ENCODE assay signal across 32 cellular contexts in genomic region chr1:94606471-94606870, GRCh38.
A peak's percentile ranks its signal among the peaks of the same experiment; 100 is the strongest.
DNase-seq lines count a peak whose midpoint lies in the region; ATAC-seq, FAIRE-seq and TF ChIP-seq lines count a peak whose summit lies in the region.
"Had no signal": no experiment of that assay in that cellular context is flagged by ENCODE, and none has a peak within 500 bp of the region (broad histone marks: within the 10 kb centered on the region; RNA-seq: fewer than 3 reads in every experiment).

No MANE protein-coding gene starts in this region.

- intact Hi-C loops in Caco-2 (cut with micrococcal nuclease; ENCODE audit: unreplicated experiment) (loop anchor here (5.0 kb wide), 1 partner anchor 91 kb away; no protein-coding TSS in a partner anchor), left lung (cut with DNase I) (no loop called here)

- peak overlapping the region; percentile 95 to 100 for H3K4ac ChIP-seq in mesenchymal stem cell (ENCODE audit: low read depth in 1 of 2, low read length in 2 of 2)

- POLR2A ChIA-PET in Caco-2 (lab: Charles Lee): no interaction called here
- POLR2A ChIA-PET in activated CD4-positive, alpha-beta memory T cell treated with anti-CD3 and anti-CD28 coated beads, Interleukin-2, amount 10 ng/mL, durations not matched to agents 7 days and 5 days (lab: Charles Lee): no interaction called here

- no peak overlapping the region for H3K9ac ChIP-seq in astrocyte (ENCODE audit: low read length)
- no peak overlapping the region for H3K9ac ChIP-seq in mesenchymal stem cell (ENCODE audit: low read length)
- H3K9ac ChIP-seq: SK-N-SH had no signal

- BruUV-seq in Caco-2 (replicated peaks; lab: Mats Ljungman, UMichigan): no TSS peak

- H2BK120ac ChIP-seq in mesenchymal stem cell (ENCODE audit: low read depth, low read length): peak overlapping the region; percentile 90

- H4K91ac ChIP-seq in mesenchymal stem cell (ENCODE audit: low read length): peak overlapping the region; percentile 98

- H2AFZ ChIP-seq in astrocyte (ENCODE audit: low read depth, low read length): no peak overlapping the region
- H2AFZ ChIP-seq in mesenchymal stem cell (ENCODE audit: low read depth, low read length): no peak overlapping the region
- H2AFZ ChIP-seq in osteoblast (ENCODE audit: low read length): no peak overlapping the region

- no peak overlapping the region for H2BK5ac ChIP-seq in mesenchymal stem cell (ENCODE audit: low read depth, low read length, poor library complexity, severe bottlenecking)

- no peak overlapping the region for H2BK15ac ChIP-seq in mesenchymal stem cell (ENCODE audit: low read depth, poor library complexity, severe bottlenecking)

- H4K20me1 ChIP-seq in astrocyte (ENCODE audit: insufficient read depth, low read length) (no peaks in the 10 kb centered on the region), osteoblast (ENCODE audit: insufficient read depth, low read length) (no peaks in the 10 kb centered on the region)

- H4K8ac ChIP-seq in mesenchymal stem cell (ENCODE audit: low read length): peak overlapping the region; percentile 73

- H3K36me3 ChIP-seq in Caco-2 (ENCODE audit: control insufficient read depth, insufficient read depth, low read length) (no peaks in the 10 kb centered on the region), astrocyte (ENCODE audit: insufficient read depth, low read length) (no peaks in the 10 kb centered on the region), mesenchymal stem cell (ENCODE audit: control insufficient read depth in 1 of 2, insufficient read depth in 2 of 2, low read depth in 1 of 2, low read length in 2 of 2) (no peaks in the 10 kb centered on the region), osteoblast (ENCODE audit: insufficient read depth, low read length) (no peaks in the 10 kb centered on the region), left lung (no peaks in the 10 kb centered on the region)
- H3K36me3 ChIP-seq: adrenal gland, BE2C, gastroesophageal sphincter, right atrium auricular region, uterus had no signal

- no peak for TF ChIP-seq CTCF in Caco-2 (IDR thresholded peaks at IDR 0.05; ENCODE audit: insufficient read depth in 1 of 2, low read depth in 1 of 2, low read length in 1 of 2, severe bottlenecking in 1 of 2, unreplicated experiment in 1 of 2)
- TF ChIP-seq CTCF in astrocyte (IDR thresholded peaks at IDR 0.05; ENCODE audit: insufficient read depth, low read depth, low read length): no peak
- no peak for TF ChIP-seq CTCF in osteoblast (IDR thresholded peaks at IDR 0.05; ENCODE audit: extremely low read depth, low read depth, low read length)
- no peak for TF ChIP-seq CTCF in left lung (IDR thresholded peaks at IDR 0.05)

- H3K27me3 Mint-ChIP-seq in Caco-2 (ENCODE audit: insufficient read depth, unreplicated experiment) (no peaks in the 10 kb centered on the region), astrocyte (ENCODE audit: low read depth, unreplicated experiment) (no peaks in the 10 kb centered on the region)
- H3K27me3 Mint-ChIP-seq in activated CD4-positive, alpha-beta memory T cell treated with anti-CD3 and anti-CD28 coated beads, Interleukin-2, amount 10 ng/mL, durations not matched to agents 7 days and 5 days: peaks cover 19% of the 10 kb centered on the region

- peak overlapping the region; percentile 51 for H3K4me2 ChIP-seq in astrocyte (ENCODE audit: low read length)
- H3K4me2 ChIP-seq in mesenchymal stem cell (ENCODE audit: low read length, poor library complexity, severe bottlenecking): no peak overlapping the region
- no peak overlapping the region for H3K4me2 ChIP-seq in osteoblast (ENCODE audit: insufficient read depth, low read length)
- H3K4me2 ChIP-seq: SK-N-SH had no signal

- no peak for ATAC-seq in left lung
- ATAC-seq: activated T-helper 17 cell treated with anti-CD3 and anti-CD28 coated beads, Interleukin-2, amount 50 U/mL, for 72 hours; gastroesophageal sphincter; left cardiac atrium had no signal

- H3K14ac ChIP-seq in mesenchymal stem cell (ENCODE audit: low read length in 2 of 2): peak overlapping the region in 1 of 2 experiments; percentile 23

- no peak for DNase-seq in Caco-2
- peak; percentile 53 for DNase-seq in M059J (ENCODE audit: low read depth)
- DNase-seq in astrocyte (ENCODE audit: low read depth): no peak
- no peak for DNase-seq in mesenchymal stem cell
- no peak for DNase-seq in osteoblast (ENCODE audit: insufficient read length, low spot score, missing footprints)
- no peak for DNase-seq in KG1 (lab: John Stamatoyannopoulos, UW)
- DNase-seq in activated CD4-positive, alpha-beta memory T cell treated with anti-CD3 and anti-CD28 coated beads, Interleukin-2, amount 10 ng/mL, durations not matched to agents 7 days and 5 days: no peak
- DNase-seq in left lung: no peak
- DNase-seq: activated CD4-positive, alpha-beta memory T cell treated with anti-CD3 and anti-CD28 coated beads for 36 hours; activated CD4-positive, alpha-beta T cell treated with anti-CD3 and anti-CD28 coated beads for 1 hour; activated CD8-positive, alpha-beta memory T cell treated with anti-CD3 and anti-CD28 coated beads, Interleukin-2, amount 50 U/mL, for 48 hours; activated naive CD4-positive, alpha-beta T cell treated with anti-CD3 and anti-CD28 coated beads, Interleukin-2, amount 10 ng/mL, durations not matched to agents 7 days and 5 days; BE2C; CD8-positive, alpha-beta memory T cell; DMS153; hypothalamus; left cardiac atrium; NCI-H1105; NCI-H187 treated with DMSO at 0.1 percent for 48 hours; NCI-H2171; NCI-H510A; SK-N-SH; stimulated activated CD4-positive, alpha-beta T cell treated with anti-CD3 and anti-CD28 coated beads, Interleukin-2, amount 100 ng/mL, for 24 hours; T-helper 2 cell; testis; uterus had no signal

- peaks cover 73% of the 10 kb centered on the region for H3K4me1 ChIP-seq in Caco-2
- H3K4me1 ChIP-seq in astrocyte (ENCODE audit: insufficient read depth, low read length): peaks cover 36% of the 10 kb centered on the region
- H3K4me1 ChIP-seq in mesenchymal stem cell (ENCODE audit: control insufficient read depth, insufficient read depth, low read depth, low read length): peaks cover 25% of the 10 kb centered on the region
- H3K4me1 ChIP-seq in osteoblast (ENCODE audit: insufficient read depth, low read length): peaks cover 5% of the 10 kb centered on the region
- peaks cover 0 to 33% of the 10 kb centered on the region in 2 donors for H3K4me1 ChIP-seq in left lung
- H3K4me1 ChIP-seq: adrenal gland, BE2C, right atrium auricular region, testis, uterus had no signal

- no peak overlapping the region for H3K4me3 ChIP-seq in Caco-2 (ENCODE audit: low read depth, low read length)
- H3K4me3 ChIP-seq in astrocyte (ENCODE audit: insufficient read depth, low read depth, low read length): no peak overlapping the region
- H3K4me3 ChIP-seq in mesenchymal stem cell (ENCODE audit: insufficient read depth in 1 of 2, low read depth in 1 of 2, low read length in 2 of 2): no peak overlapping the region
- H3K4me3 ChIP-seq in osteoblast (ENCODE audit: insufficient read depth, low read length): no peak overlapping the region
- H3K4me3 ChIP-seq in left lung: no peak overlapping the region
- H3K4me3 ChIP-seq: adrenal gland, gastroesophageal sphincter, right atrium auricular region, testis, uterus had no signal

- no peaks in the 10 kb centered on the region for H3K79me2 ChIP-seq in astrocyte (ENCODE audit: insufficient read depth, low read length)
- H3K79me2 ChIP-seq in osteoblast (ENCODE audit: insufficient read depth, low read length): no peaks in the 10 kb centered on the region

- H3K4me1 Mint-ChIP-seq in Caco-2 (ENCODE audit: low read depth, unreplicated experiment): peaks cover 60% of the 10 kb centered on the region
- peaks cover 14% of the 10 kb centered on the region for H3K4me1 Mint-ChIP-seq in astrocyte (ENCODE audit: low read depth, unreplicated experiment)
- peaks cover 23% of the 10 kb centered on the region for H3K4me1 Mint-ChIP-seq in activated CD4-positive, alpha-beta memory T cell treated with anti-CD3 and anti-CD28 coated beads, Interleukin-2, amount 10 ng/mL, durations not matched to agents 7 days and 5 days
- H3K4me1 Mint-ChIP-seq: activated T-helper 17 cell treated with anti-CD3 and anti-CD28 coated beads, Interleukin-2, amount 50 U/mL, for 72 hours; brain had no signal

- peak overlapping the region in 1 of 2 experiments; percentile 2 for H3K23ac ChIP-seq in mesenchymal stem cell (ENCODE audit: low read length in 2 of 2)

- WGBS in mesenchymal stem cell: 95% methylated on average over 4 of the region's 4 CpGs

- H3K9me3 ChIP-seq in Caco-2 (no peaks in the 10 kb centered on the region), astrocyte (ENCODE audit: insufficient read depth, low read depth, low read length) (no peaks in the 10 kb centered on the region), mesenchymal stem cell (ENCODE audit: control insufficient read depth, low read length) (no peaks in the 10 kb centered on the region), osteoblast (ENCODE audit: low read depth, low read length) (no peaks in the 10 kb centered on the region), left lung (no peaks in the 10 kb centered on the region)
- H3K9me3 ChIP-seq: adrenal gland, BE2C, gastroesophageal sphincter, right atrium auricular region, SK-N-SH, testis, uterus had no signal

- H3K4me3 Mint-ChIP-seq in Caco-2 (ENCODE audit: unreplicated experiment) (no peak overlapping the region), astrocyte (ENCODE audit: unreplicated experiment) (no peak overlapping the region)
- H3K4me3 Mint-ChIP-seq in activated CD4-positive, alpha-beta memory T cell treated with anti-CD3 and anti-CD28 coated beads, Interleukin-2, amount 10 ng/mL, durations not matched to agents 7 days and 5 days: no peak overlapping the region
- H3K4me3 Mint-ChIP-seq: activated CD4-positive, alpha-beta memory T cell treated with anti-CD3 and anti-CD28 coated beads for 36 hours; activated naive CD4-positive, alpha-beta T cell treated with anti-CD3 and anti-CD28 coated beads, Interleukin-2, amount 10 ng/mL, durations not matched to agents 7 days and 5 days; activated T-helper 17 cell treated with anti-CD3 and anti-CD28 coated beads, Interleukin-2, amount 50 U/mL, for 72 hours; brain; CD8-positive, alpha-beta memory T cell; stimulated activated naive CD8-positive, alpha-beta T cell treated with anti-CD3 and anti-CD28 coated beads, Interleukin-15, Interleukin-2, amounts not matched to agents 100 ng/mL and 50 ng/mL, for 24 hours had no signal

- H3K27me3 ChIP-seq in Caco-2 (replicated peaks; ENCODE audit: control insufficient read depth, insufficient read depth, low read length) (no peaks in the 10 kb centered on the region), astrocyte (ENCODE audit: insufficient read depth, low read length) (peaks cover under 1% of the 10 kb centered on the region), mesenchymal stem cell (ENCODE audit: control insufficient read depth in 1 of 2, insufficient read depth in 1 of 2, low read length in 2 of 2) (no peaks in the 10 kb centered on the region), osteoblast (ENCODE audit: insufficient read depth, low read length) (peaks cover 12% of the 10 kb centered on the region), left lung (peaks cover 0 to 8% of the 10 kb centered on the region in 2 donors)
- H3K27me3 ChIP-seq: adrenal gland, BE2C, gastroesophageal sphincter, right atrium auricular region, testis, uterus had no signal

- CTCF ChIA-PET in Caco-2 (lab: Charles Lee): interaction anchor here (1.0 to 1.9 kb wide), 2 partner anchors 65 to 92 kb away, joined by 3 to 5 read pairs; partner anchors contain the start of gene F3
- CTCF ChIA-PET in activated CD4-positive, alpha-beta memory T cell treated with anti-CD3 and anti-CD28 coated beads, Interleukin-2, amount 10 ng/mL, durations not matched to agents 7 days and 5 days (lab: Charles Lee): no interaction called here

- H3K36me3 Mint-ChIP-seq in Caco-2 (ENCODE audit: insufficient read depth, unreplicated experiment): peaks cover 9% of the 10 kb centered on the region
- peaks cover 1% of the 10 kb centered on the region for H3K36me3 Mint-ChIP-seq in astrocyte (ENCODE audit: low read depth, unreplicated experiment)
- no peaks in the 10 kb centered on the region for H3K36me3 Mint-ChIP-seq in activated CD4-positive, alpha-beta memory T cell treated with anti-CD3 and anti-CD28 coated beads, Interleukin-2, amount 10 ng/mL, durations not matched to agents 7 days and 5 days (ENCODE audit: low read depth)
- H3K36me3 Mint-ChIP-seq: activated CD4-positive, alpha-beta memory T cell treated with anti-CD3 and anti-CD28 coated beads for 36 hours; activated naive CD4-positive, alpha-beta T cell treated with anti-CD3 and anti-CD28 coated beads, Interleukin-2, amount 10 ng/mL, durations not matched to agents 7 days and 5 days; brain; CD8-positive, alpha-beta memory T cell had no signal

- H3K9me3 Mint-ChIP-seq in Caco-2 (ENCODE audit: unreplicated experiment): peaks cover 10% of the 10 kb centered on the region
- peaks cover 5% of the 10 kb centered on the region for H3K9me3 Mint-ChIP-seq in astrocyte (ENCODE audit: unreplicated experiment)
- no peaks in the 10 kb centered on the region for H3K9me3 Mint-ChIP-seq in activated CD4-positive, alpha-beta memory T cell treated with anti-CD3 and anti-CD28 coated beads, Interleukin-2, amount 10 ng/mL, durations not matched to agents 7 days and 5 days
- H3K9me3 Mint-ChIP-seq: activated CD4-positive, alpha-beta memory T cell treated with anti-CD3 and anti-CD28 coated beads for 36 hours; activated naive CD4-positive, alpha-beta T cell treated with anti-CD3 and anti-CD28 coated beads, Interleukin-2, amount 10 ng/mL, durations not matched to agents 7 days and 5 days; activated T-helper 17 cell treated with anti-CD3 and anti-CD28 coated beads, Interleukin-2, amount 50 U/mL, for 72 hours; CD8-positive, alpha-beta memory T cell; stimulated activated naive CD8-positive, alpha-beta T cell treated with anti-CD3 and anti-CD28 coated beads, Interleukin-15, Interleukin-2, amounts not matched to agents 100 ng/mL and 50 ng/mL, for 24 hours had no signal

- peak overlapping the region; percentile 98 for H2BK12ac ChIP-seq in mesenchymal stem cell (ENCODE audit: low read length in 2 of 2)

- H3K27ac Mint-ChIP-seq in Caco-2 (ENCODE audit: unreplicated experiment) (peak overlapping the region; percentile 72), astrocyte (ENCODE audit: unreplicated experiment) (no peak overlapping the region)
- H3K27ac Mint-ChIP-seq in activated CD4-positive, alpha-beta memory T cell treated with anti-CD3 and anti-CD28 coated beads, Interleukin-2, amount 10 ng/mL, durations not matched to agents 7 days and 5 days: no peak overlapping the region
- H3K27ac Mint-ChIP-seq: activated CD4-positive, alpha-beta memory T cell treated with anti-CD3 and anti-CD28 coated beads for 36 hours; activated naive CD4-positive, alpha-beta T cell treated with anti-CD3 and anti-CD28 coated beads, Interleukin-2, amount 10 ng/mL, durations not matched to agents 7 days and 5 days; activated T-helper 17 cell treated with anti-CD3 and anti-CD28 coated beads, Interleukin-2, amount 50 U/mL, for 72 hours; CD8-positive, alpha-beta memory T cell; stimulated activated naive CD8-positive, alpha-beta T cell treated with anti-CD3 and anti-CD28 coated beads, Interleukin-15, Interleukin-2, amounts not matched to agents 100 ng/mL and 50 ng/mL, for 24 hours had no signal

- H2AK5ac ChIP-seq in mesenchymal stem cell (ENCODE audit: low read length, severe bottlenecking): peak overlapping the region; percentile 99

- H3K27ac ChIP-seq in astrocyte (ENCODE audit: low read depth, low read length) (peak overlapping the region; percentile 62), mesenchymal stem cell (ENCODE audit: low read length, poor library complexity, severe bottlenecking) (peak overlapping the region; percentile 90), osteoblast (ENCODE audit: low read depth, low read length) (no peak overlapping the region), left lung (no peak overlapping the region)
- H3K27ac ChIP-seq: adrenal gland, gastroesophageal sphincter, right atrium auricular region, testis, uterus had no signal

- FAIRE-seq in astrocyte (lab: Jason Lieb, UNC): peak; percentile 62

- peak overlapping the region; percentile 92 to 95 for H3K18ac ChIP-seq in mesenchymal stem cell (ENCODE audit: low read depth in 1 of 2, low read length in 2 of 2)

- no peaks in the 10 kb centered on the region for H3K79me1 ChIP-seq in mesenchymal stem cell (replicated peaks; ENCODE audit: low read length, poor library complexity, severe bottlenecking)

Comparison
In these comparisons a context has a peak if more than half of its experiments do, and no peak if none do; other contexts are left out.
1. H3K27ac ChIP-seq: peak in astrocyte (single experiment) and mesenchymal stem cell (single experiment); none in osteoblast (single experiment) and left lung (0 of 2).